In the genomic region with DNA sequence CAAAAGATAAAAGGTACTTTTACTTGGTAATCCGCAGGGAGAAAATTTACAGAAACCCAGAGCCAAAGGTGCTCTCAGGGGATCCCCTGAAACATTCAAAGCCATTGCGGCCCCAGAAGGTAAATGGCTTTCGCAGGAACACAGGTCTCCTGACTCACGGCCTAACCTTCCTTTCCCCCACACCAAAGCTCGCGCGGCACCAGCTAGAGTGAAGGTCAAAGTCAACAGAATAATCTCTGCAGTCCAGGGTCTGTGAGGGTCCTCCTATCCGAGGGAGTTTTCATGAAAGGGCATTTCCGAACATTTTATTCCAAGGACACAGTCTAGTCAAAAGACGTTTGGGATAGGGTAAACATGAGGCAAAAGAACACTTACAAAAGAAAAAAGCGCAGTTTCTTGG, we compare ENCODE assay signal across 8 cellular contexts. TPM values are rescaled to one million over a fixed set of nuclear protein-coding genes. Genes with fewer than 3 reads are reported as not detected.
DNase-seq lines count a peak whose midpoint lies in the region; ATAC-seq and TF ChIP-seq lines count a peak whose summit lies in the region.

No MANE protein-coding gene starts in this region.

- H3K27me3 ChIP-seq in H7 (ENCODE audit: control insufficient read depth, insufficient read depth, low read length) (no peaks in the 10 kb centered on the region), hepatocyte (no peaks in the 10 kb centered on the region), skeletal muscle tissue (ENCODE audit: control insufficient read depth in 3 of 3, insufficient read depth in 3 of 3, low read length in 3 of 3) (no peaks in the 10 kb centered on the region)

- H3K4me1 ChIP-seq in hepatocyte (ENCODE audit: insufficient read depth), result peaks cover 8% of the 10 kb centered on the region
- peaks cover 3 to 8% (median 8%) of the 10 kb centered on the region in 3 donors for H3K4me1 ChIP-seq in skeletal muscle tissue (ENCODE audit: control insufficient read depth in 3 of 3, insufficient read depth in 3 of 3, low read length in 3 of 3)

- no peaks in the 10 kb centered on the region for H3K36me3 Mint-ChIP-seq in activated CD4-positive, alpha-beta memory T cell treated with anti-CD3 and anti-CD28 coated beads, Interleukin-2, amount 10 ng/mL, durations not matched to agents 7 days and 5 days (ENCODE audit: low read depth)
- H3K36me3 Mint-ChIP-seq in naive thymus-derived CD8-positive, alpha-beta T cell, result no peaks in the 10 kb centered on the region

- H3K79me2 ChIP-seq in hepatocyte, result peaks cover 9% of the 10 kb centered on the region

- no peak for TF ChIP-seq CTCF in hepatocyte (IDR thresholded peaks at IDR 0.05; ENCODE audit: poor library complexity)

- H3K27ac ChIP-seq in hepatocyte, result peak overlapping the region; percentile 91
- peak overlapping the region; percentile 74 for H3K27ac ChIP-seq in skeletal muscle tissue (ENCODE audit: low read depth, low read length)

- no peaks in the 10 kb centered on the region for H4K20me1 ChIP-seq in hepatocyte (ENCODE audit: insufficient read depth, poor library complexity, severe bottlenecking)

- no peaks in the 10 kb centered on the region for H3K9me2 ChIP-seq in hepatocyte (replicated peaks; ENCODE audit: insufficient read depth)

- no peaks in the 10 kb centered on the region for H3K9me3 Mint-ChIP-seq in activated CD4-positive, alpha-beta memory T cell treated with anti-CD3 and anti-CD28 coated beads, Interleukin-2, amount 10 ng/mL, durations not matched to agents 7 days and 5 days
- H3K9me3 Mint-ChIP-seq in naive thymus-derived CD8-positive, alpha-beta T cell, result no peaks in the 10 kb centered on the region

- 8% methylated on average over 11 of the region's 11 CpGs for WGBS in hepatocyte (ENCODE audit: low lambda C conversion rate, missing lambda C conversion rate)

- H3K4me3 ChIP-seq in H7 (ENCODE audit: insufficient read depth, low read depth, low read length) (peak overlapping the region; percentile 79), hepatocyte (peak overlapping the region; percentile 23), skeletal muscle tissue (ENCODE audit: low read length in 3 of 3) (peak overlapping the region; percentile 73 to 74 (median 73))

- peak overlapping the region; percentile 90 for H3K4me2 ChIP-seq in hepatocyte

- CTCF ChIA-PET in activated CD4-positive, alpha-beta memory T cell treated with anti-CD3 and anti-CD28 coated beads, Interleukin-2, amount 10 ng/mL, durations not matched to agents 7 days and 5 days (lab: Charles Lee), result interaction anchor here (0.8 to 1.6 kb wide), 3 partner anchors 13 to 167 kb away, joined by 3 to 4 read pairs (median 3); no protein-coding TSS in a partner anchor

- H3K4me1 Mint-ChIP-seq in activated CD4-positive, alpha-beta memory T cell treated with anti-CD3 and anti-CD28 coated beads, Interleukin-2, amount 10 ng/mL, durations not matched to agents 7 days and 5 days, result peaks cover 5% of the 10 kb centered on the region
- H3K4me1 Mint-ChIP-seq in naive thymus-derived CD8-positive, alpha-beta T cell, result peaks cover 2 to 9% (median 7%) of the 10 kb centered on the region in 4 donors

- H3K9ac ChIP-seq in skeletal muscle tissue (ENCODE audit: low read depth in 1 of 3, low read length in 3 of 3), result peak overlapping the region; percentile 69 to 76 (median 71)

- ATAC-seq in naive thymus-derived CD8-positive, alpha-beta T cell, result no peak

- peak overlapping the region; percentile 92 for H2AFZ ChIP-seq in hepatocyte

- POLR2A ChIA-PET in activated CD4-positive, alpha-beta memory T cell treated with anti-CD3 and anti-CD28 coated beads, Interleukin-2, amount 10 ng/mL, durations not matched to agents 7 days and 5 days (lab: Charles Lee), result no interaction called here
- POLR2A ChIA-PET in naive thymus-derived CD8-positive, alpha-beta T cell (lab: Charles Lee), result no interaction called here

- H3K27me3 Mint-ChIP-seq in activated CD4-positive, alpha-beta memory T cell treated with anti-CD3 and anti-CD28 coated beads, Interleukin-2, amount 10 ng/mL, durations not matched to agents 7 days and 5 days, result peaks cover 30% of the 10 kb centered on the region
- peaks cover 5 to 25% (median 14%) of the 10 kb centered on the region in 5 donors for H3K27me3 Mint-ChIP-seq in naive thymus-derived CD8-positive, alpha-beta T cell

- H3K4me3 Mint-ChIP-seq in activated CD4-positive, alpha-beta memory T cell treated with anti-CD3 and anti-CD28 coated beads, Interleukin-2, amount 10 ng/mL, durations not matched to agents 7 days and 5 days, result peak overlapping the region; percentile 13
- peak overlapping the region in 5 of 10 donors; percentile 16 to 60 (median 52) for H3K4me3 Mint-ChIP-seq in naive thymus-derived CD8-positive, alpha-beta T cell

- H3K9me3 ChIP-seq in hepatocyte (ENCODE audit: low read depth) (no peaks in the 10 kb centered on the region), skeletal muscle tissue (ENCODE audit: control insufficient read depth in 3 of 3, low read length in 3 of 3) (no peaks in the 10 kb centered on the region)

- DNase-seq in H7 (peak; percentile 15), hepatocyte (ENCODE audit: low spot score) (peak; percentile 44), germinal center (ENCODE audit: low spot score) (no peak), NCI-H226 (no peak), kidney tubule cell (ENCODE audit: low spot score) (no peak)
- DNase-seq in activated CD4-positive, alpha-beta memory T cell treated with anti-CD3 and anti-CD28 coated beads, Interleukin-2, amount 10 ng/mL, durations not matched to agents 7 days and 5 days, result no peak
- no peak for DNase-seq in naive thymus-derived CD8-positive, alpha-beta T cell

- H3K36me3 ChIP-seq in H7 (replicated peaks; ENCODE audit: control insufficient read depth, insufficient read depth, low read length) (no peaks in the 10 kb centered on the region), hepatocyte (replicated peaks; ENCODE audit: insufficient read depth, low read depth) (no peaks in the 10 kb centered on the region), skeletal muscle tissue (ENCODE audit: control insufficient read depth in 3 of 3, insufficient read depth in 3 of 3, low read length in 3 of 3) (no peaks in the 10 kb centered on the region)

- H3K27ac Mint-ChIP-seq in activated CD4-positive, alpha-beta memory T cell treated with anti-CD3 and anti-CD28 coated beads, Interleukin-2, amount 10 ng/mL, durations not matched to agents 7 days and 5 days, result no peak overlapping the region
- H3K27ac Mint-ChIP-seq in naive thymus-derived CD8-positive, alpha-beta T cell, result no peak overlapping the region

RNA-seq across cellular contexts. Expression of a gene that starts 0.6 kb away (rescaled TPM):
- 8.8 and 15.1 TPM in 2 replicates for total RNA-seq in H7 (2014; rRNA removed; shearing (Covaris generic))
- total RNA-seq in activated CD4-positive, alpha-beta memory T cell treated with anti-CD3 and anti-CD28 coated beads, Interleukin-2, amount 10 ng/mL, durations not matched to agents 7 days and 5 days, result under 1 TPM in 1 of 2 experiments, not detected in 1; 0.05 TPM
- total RNA-seq in hepatocyte (8.3 and 9.3 TPM in 2 replicates), skeletal muscle tissue (2.6 TPM)
- 2.4 and 3.4 TPM in 2 replicates for polyA plus RNA-seq in hepatocyte
- not detected for total RNA-seq in naive thymus-derived CD8-positive, alpha-beta T cell
- not detected for polyA plus RNA-seq in naive thymus-derived CD8-positive, alpha-beta T cell

RNA-seq across cellular contexts. Expression of a gene that starts 34.0 kb away (rescaled TPM):
- total RNA-seq in H7 (2014; rRNA removed; shearing (Covaris generic)), result 2.0 and 2.9 TPM in 2 replicates
- not detected for total RNA-seq in activated CD4-positive, alpha-beta memory T cell treated with anti-CD3 and anti-CD28 coated beads, Interleukin-2, amount 10 ng/mL, durations not matched to agents 7 days and 5 days
- total RNA-seq in hepatocyte (4.3 and 7.3 TPM in 2 replicates), skeletal muscle tissue (2.6 TPM)
- 1.6 and 1.7 TPM in 2 replicates for polyA plus RNA-seq in hepatocyte
- total RNA-seq in naive thymus-derived CD8-positive, alpha-beta T cell, result under 1 TPM; 0.39 to 0.77 TPM
- not detected for polyA plus RNA-seq in naive thymus-derived CD8-positive, alpha-beta T cell

RNA-seq across cellular contexts. Expression of a gene that starts 56.7 kb away (rescaled TPM):
- total RNA-seq in H7 (2014; rRNA removed; shearing (Covaris generic)), result 1.9 and 3.3 TPM in 2 replicates
- under 1 TPM; 0.25 to 0.53 TPM for total RNA-seq in activated CD4-positive, alpha-beta memory T cell treated with anti-CD3 and anti-CD28 coated beads, Interleukin-2, amount 10 ng/mL, durations not matched to agents 7 days and 5 days
- total RNA-seq in hepatocyte, result 13.6 and 16.7 TPM in 2 replicates
- 8.5 and 15.5 TPM in 2 replicates for polyA plus RNA-seq in hepatocyte
- 5.7 TPM for total RNA-seq in skeletal muscle tissue
- not detected for total RNA-seq in naive thymus-derived CD8-positive, alpha-beta T cell
- under 1 TPM in 1 of 3 donors, not detected in 2; 0.28 TPM for polyA plus RNA-seq in naive thymus-derived CD8-positive, alpha-beta T cell

Comparison
In these comparisons a context has a peak if more than half of its experiments do, and no peak if none do; other contexts are left out.
1. DNase-seq: peak in H7 (single experiment) and hepatocyte (single experiment); none in activated CD4-positive, alpha-beta memory T cell treated with anti-CD3 and anti-CD28 coated beads, Interleukin-2, amount 10 ng/mL, durations not matched to agents 7 days and 5 days (single experiment), germinal center (single experiment), NCI-H226 (single experiment), kidney tubule cell (single experiment) and naive thymus-derived CD8-positive, alpha-beta T cell (0 of 10).
2. H3K4me3 ChIP-seq: peak in every context shown above with its lines; median percentile 79 in H7; 73 in skeletal muscle tissue; 23 in hepatocyte.